In genomic region chr1:27563407-27564263, GRCh38 we compare ENCODE assay signal across 10 cellular contexts. TPM values are rescaled to one million over a fixed set of nuclear protein-coding genes. Genes with fewer than 3 reads are reported as not detected.
DNase-seq lines count a peak whose midpoint lies in the region; ATAC-seq and TF ChIP-seq lines count a peak whose summit lies in the region.
"Had no signal": no experiment of that assay in that cellular context is flagged by ENCODE, and none has a peak within 500 bp of the region (broad histone marks: within the 10 kb centered on the region; RNA-seq: fewer than 3 reads in every experiment).

No MANE protein-coding gene starts in this region.

- no peaks in the 10 kb centered on the region for H3K36me3 Mint-ChIP-seq in neural crest cell (ENCODE audit: low read depth)

- no peak overlapping the region for H3K27ac Mint-ChIP-seq in neural crest cell (ENCODE audit: unreplicated experiment)

- no peak for ATAC-seq in GM18861 (IDR thresholded peaks at IDR 0.05; ENCODE audit: unreplicated experiment)

- TF ChIP-seq CTCF in AG10803 (conservative IDR thresholded peaks at IDR 0.05; ENCODE audit: low read length) (no peak), fibroblast of the aortic adventitia (IDR thresholded peaks at IDR 0.05; ENCODE audit: insufficient read depth, low read length) (no peak), neural crest cell (conservative IDR thresholded peaks at IDR 0.05) (no peak)

- H3K4me3 ChIP-seq in AG10803 (ENCODE audit: low read length) (no peak overlapping the region), fibroblast of the aortic adventitia (ENCODE audit: low read depth, low read length) (peak overlapping the region; percentile 2)
- H3K4me3 ChIP-seq: SJSA1 had no signal

- H3K4me1 Mint-ChIP-seq in neural crest cell = peaks cover 85% of the 10 kb centered on the region

- H3K4me3 Mint-ChIP-seq in neural crest cell = peak overlapping the region; percentile 6

- H3K27me3 Mint-ChIP-seq in neural crest cell (ENCODE audit: low read depth) = no peaks in the 10 kb centered on the region

- DNase-seq in AG10803 (ENCODE audit: low read depth) = peak; percentile 54
- peak; percentile 32 for DNase-seq in OCI-M1 (lab: John Stamatoyannopoulos, UW)
- peak; percentile 57 for DNase-seq in fibroblast of the aortic adventitia (ENCODE audit: low read depth)
- no peak for DNase-seq in neural crest cell (ENCODE audit: low read depth, low spot score)
- DNase-seq in stimulated activated CD4-positive, alpha-beta T cell treated with anti-CD3 and anti-CD28 coated beads, Interleukin-2, amount 100 ng/mL, for 48 hours = no peak
- no peak for DNase-seq in NCI-H2171 treated with DMSO at 0.1 percent for 48 hours (lab: John Stamatoyannopoulos, UW)
- no peak for DNase-seq in SW480 (ENCODE audit: low spot score)
- DNase-seq: stimulated activated CD4-positive, alpha-beta T cell treated with anti-CD3 and anti-CD28 coated beads, Interleukin-15, amount 100 ng/mL, for 24 hours had no signal

- H3K9me3 Mint-ChIP-seq in neural crest cell = no peaks in the 10 kb centered on the region

RNA-seq across cellular contexts. Expression of gene AHDC1, which starts 40.3 kb away (rescaled TPM):
- total RNA-seq in fibroblast of the aortic adventitia (ENCODE audit: low replicate concordance) = 14.6 and 19.1 TPM in 2 replicates
- total RNA-seq in neural crest cell = 50.1 and 54.8 TPM in 2 replicates

Comparison
In these comparisons a context has a peak if more than half of its experiments do, and no peak if none do; other contexts are left out.
1. DNase-seq: peak in AG10803 (single experiment), OCI-M1 (single experiment) and fibroblast of the aortic adventitia (single experiment); none in neural crest cell (single experiment), stimulated activated CD4-positive, alpha-beta T cell treated with anti-CD3 and anti-CD28 coated beads, Interleukin-2, amount 100 ng/mL, for 48 hours (0 of 2), NCI-H2171 treated with DMSO at 0.1 percent for 48 hours (single experiment) and SW480 (single experiment).